8 cellular contexts compared by ENCODE assay signal in the genomic region with DNA sequence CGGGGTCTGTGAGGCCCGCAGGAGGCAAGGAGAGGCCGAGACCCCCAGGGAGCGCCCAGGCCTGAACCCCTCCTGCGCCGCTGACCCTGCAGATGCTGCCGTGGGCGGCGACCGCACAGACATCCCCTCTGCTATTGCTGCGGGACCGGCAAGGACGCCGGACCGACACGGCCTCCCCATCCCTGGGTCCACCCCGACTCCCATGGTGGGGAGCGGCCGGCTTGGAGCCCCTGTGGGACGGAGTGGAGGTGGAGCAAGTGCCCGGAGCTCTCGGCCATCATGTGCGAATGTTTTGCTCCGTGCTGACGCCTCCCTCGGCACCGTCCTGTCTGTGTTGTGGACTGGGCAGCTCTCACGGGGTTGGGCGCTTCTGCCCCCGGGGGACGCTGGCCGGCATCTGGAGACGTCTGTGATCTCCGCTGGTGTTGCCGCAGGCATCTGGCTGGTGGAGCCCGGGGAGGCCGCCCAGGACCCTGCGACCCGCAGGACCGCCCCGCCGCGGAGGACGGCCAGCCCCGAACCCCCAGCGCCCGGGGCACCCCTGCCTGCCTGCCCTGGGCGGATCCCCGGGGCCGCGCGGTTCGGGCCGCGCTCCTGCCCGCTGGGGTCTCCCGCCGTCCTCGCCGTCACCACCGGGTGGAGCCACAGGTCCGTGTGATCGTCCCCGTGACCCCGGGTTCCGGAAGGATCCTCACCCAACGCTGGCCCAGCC. TPM values are rescaled to one million over a fixed set of nuclear protein-coding genes. Genes with fewer than 3 reads are reported as not detected.
A peak's percentile ranks its signal among the peaks of the same experiment; 100 is the strongest.
DNase-seq lines count a peak whose midpoint lies in the region; ATAC-seq and TF ChIP-seq lines count a peak whose summit lies in the region.

No MANE protein-coding gene starts in this region.

- H3K4me3 ChIP-seq in DOHH2 (ENCODE audit: low read length) (no peak overlapping the region), heart left ventricle (peak overlapping the region in 9 of 12 donors; percentile 13 to 41 (median 28)), psoas muscle (no peak overlapping the region)

- TF ChIP-seq CTCF in DOHH2 (IDR thresholded peaks at IDR 0.05; ENCODE audit: low read depth, low read length, poor library complexity, severe bottlenecking) (peak; percentile 65), heart left ventricle (IDR thresholded peaks at IDR 0.05) (peak; percentile 35 to 71 (median 62)), psoas muscle (IDR thresholded peaks at IDR 0.05) (peak; percentile 44)

- DNase-seq in NOMO-1 treated with DMSO at 0.1 percent for 48 hours (lab: John Stamatoyannopoulos, UW; ENCODE audit: unreplicated experiment) (peak; percentile 21), heart left ventricle (peak in 2 of 5 donors; percentile 40 to 63), psoas muscle (peak in 1 of 2 donors; percentile 45), NCI-H187 treated with DMSO at 0.1 percent for 48 hours (lab: John Stamatoyannopoulos, UW) (no peak)
- peak; percentile 81 for DNase-seq in activated effector memory CD4-positive, alpha-beta T cell treated with anti-CD3 and anti-CD28 coated beads, Interleukin-2, amount 50 U/mL, for 16 hours

- H3K79me2 ChIP-seq in DOHH2 (ENCODE audit: control insufficient read depth, low read length): no peaks in the 10 kb centered on the region

- no peak for TF ChIP-seq POLR2A in heart left ventricle (IDR thresholded peaks at IDR 0.05)

- no peak overlapping the region for H3K4me2 ChIP-seq in DOHH2 (ENCODE audit: low read length)

- H3K27me3 ChIP-seq in DOHH2 (ENCODE audit: control insufficient read depth, low read length): peaks cover 14% of the 10 kb centered on the region
- peaks cover 10 to 73% (median 24%) of the 10 kb centered on the region in 9 donors for H3K27me3 ChIP-seq in heart left ventricle
- peaks cover 0 to 86% (median 32%) of the 10 kb centered on the region in 3 donors for H3K27me3 ChIP-seq in psoas muscle (ENCODE audit: insufficient read depth in 3 of 3, low read length in 2 of 3)

- no peaks in the 10 kb centered on the region for H3F3A ChIP-seq in DOHH2 (ENCODE audit: control insufficient read depth, insufficient read depth)

- H3K36me3 ChIP-seq in DOHH2 (ENCODE audit: control insufficient read depth, low read length) (no peaks in the 10 kb centered on the region), heart left ventricle (no peaks in the 10 kb centered on the region), psoas muscle (ENCODE audit: insufficient read depth in 1 of 2, low read depth in 1 of 2) (no peaks in the 10 kb centered on the region)

- H3K27ac ChIP-seq in DOHH2 (ENCODE audit: low read depth, low read length) (no peak overlapping the region), heart left ventricle (no peak overlapping the region), psoas muscle (no peak overlapping the region)

- 10 to 26% (median 13%) methylated on average over 12 to 67 of the region's 67 CpGs for whole genome bisulfite sequencing in heart left ventricle, 4 donors
- WGBS in psoas muscle, 3 donors: 10 to 13% (median 11%) methylated on average over 56 to 67 of the region's 67 CpGs

- peaks cover 2% of the 10 kb centered on the region for H3K4me1 ChIP-seq in DOHH2 (ENCODE audit: control insufficient read depth, low read length)
- H3K4me1 ChIP-seq in heart left ventricle: peaks cover 0 to 24% (median 4%) of the 10 kb centered on the region in 12 donors
- no peaks in the 10 kb centered on the region for H3K4me1 ChIP-seq in psoas muscle

- H4K20me1 ChIP-seq in DOHH2 (ENCODE audit: control insufficient read depth, insufficient read depth, low read depth, low read length): no peaks in the 10 kb centered on the region

- H3K9me3 ChIP-seq in DOHH2 (ENCODE audit: control insufficient read depth, insufficient read depth, low read length) (peaks cover under 1% of the 10 kb centered on the region; the same call in 1 of the 2 replicates), heart left ventricle (peaks cover 0 to 8% (median 0%) of the 10 kb centered on the region in 12 donors), psoas muscle (no peaks in the 10 kb centered on the region)

- intact Hi-C loops in heart left ventricle (cut with DNase I) (loop anchor here in 6 of 10 donors (1.0 to 10.0 kb wide), 8 partner anchors 241 to 381 kb away; partner anchors contain the start of gene C1QTNF8 (in 2 of the 6)), psoas muscle (cut with DNase I) (loop anchor here (1.0 to 10.0 kb wide), 2 partner anchors 241 to 242 kb away; no protein-coding TSS in a partner anchor)

- H3K9me2 ChIP-seq in DOHH2 (replicated peaks; ENCODE audit: control insufficient read depth, low read length): no peaks in the 10 kb centered on the region

- ATAC-seq in heart left ventricle (peak in 3 of 4 donors; percentile 64 to 83 (median 67)), psoas muscle (peak in 3 of 4 donors; percentile 30 to 75 (median 49)), GM18868 (IDR thresholded peaks at IDR 0.05; ENCODE audit: unreplicated experiment) (no peak), HG03139 (IDR thresholded peaks at IDR 0.05; ENCODE audit: unreplicated experiment) (no peak)

RNA-seq across cellular contexts. Expression of gene GNG13, which starts 12.8 kb away (rescaled TPM):
- not detected for total RNA-seq in heart left ventricle
- polyA plus RNA-seq in heart left ventricle: not detected
- not detected for total RNA-seq in psoas muscle
- not detected for polyA plus RNA-seq in psoas muscle

RNA-seq across cellular contexts. Expression of gene CHTF18, which starts 24.9 kb away (rescaled TPM):
- total RNA-seq in heart left ventricle (10 to 100 TPM in 2 of 9 donors, 1 to 10 TPM in 6, under 1 TPM in 1; 0.83 to 15.0 (median 4.0) TPM), psoas muscle (1 to 10 TPM; 2.5 to 4.5 (median 4.0) TPM)
- polyA plus RNA-seq in heart left ventricle (1 to 10 TPM; 2.6 to 3.9 TPM), psoas muscle (1 to 10 TPM; 1.7 to 8.4 (median 2.2) TPM)

RNA-seq across cellular contexts. Expression of gene RPUSD1, which starts 25.2 kb away (rescaled TPM):
- total RNA-seq in heart left ventricle (10 to 100 TPM in 4 of 9 donors, 1 to 10 TPM in 5; 7.1 to 19.4 (median 9.9) TPM), psoas muscle (10 to 100 TPM in 1 of 4 donors, 1 to 10 TPM in 3; 4.4 to 10.9 (median 7.6) TPM)
- polyA plus RNA-seq in heart left ventricle (10 to 100 TPM; 12.5 to 25.7 TPM), psoas muscle (10 to 100 TPM; 11.7 to 25.7 (median 25.2) TPM)

RNA-seq across cellular contexts. Expression of gene MSLN, which starts 52.8 kb away (rescaled TPM):
- total RNA-seq in heart left ventricle (10 to 100 TPM in 1 of 9 donors, under 1 TPM in 2, not detected in 6; 0.48 to 82.2 (median 0.50) TPM), psoas muscle (under 1 TPM in 1 of 4 donors, not detected in 3; 0.17 TPM)
- polyA plus RNA-seq in heart left ventricle (not detected), psoas muscle (under 1 TPM; 0.03 to 0.10 (median 0.08) TPM)

Comparison
In these comparisons a context has a peak if more than half of its experiments do, and no peak if none do; other contexts are left out.
1. H3K4me3 ChIP-seq: peak in heart left ventricle (9 of 12); none in DOHH2 (single experiment) and psoas muscle (single experiment).
2. ATAC-seq: peak in heart left ventricle (3 of 4) and psoas muscle (3 of 4); none in GM18868 (single experiment) and HG03139 (single experiment).
3. Peak in every context shown above with its lines, with median percentiles within 50 percentile points of each other: CTCF ChIP-seq.